In genomic region chr5:119356384-119357188, GRCh38 we compare ENCODE assay signal across 8 cellular contexts. TPM values are rescaled to one million over a fixed set of nuclear protein-coding genes. Genes with fewer than 3 reads are reported as not detected.
A peak's percentile ranks its signal among the peaks of the same experiment; 100 is the strongest.
DNase-seq lines count a peak whose midpoint lies in the region; ATAC-seq and TF ChIP-seq lines count a peak whose summit lies in the region.

No MANE protein-coding gene starts in this region.

- no peak overlapping the region for H2AK5ac ChIP-seq in mesenchymal stem cell (ENCODE audit: low read length, severe bottlenecking)

- H4K8ac ChIP-seq in mesenchymal stem cell (ENCODE audit: low read length) = no peak overlapping the region

- H3K4me2 ChIP-seq in mesenchymal stem cell (ENCODE audit: low read length, poor library complexity, severe bottlenecking) = peak overlapping the region; percentile 82

- TF ChIP-seq POLR2A in GM18505 (IDR thresholded peaks at IDR 0.05; ENCODE audit: borderline replicate concordance, extremely low read depth, insufficient read depth, insufficient read length) = no peak

- DNase-seq in EL (peak; percentile 13), MG63 (peak; percentile 37), cardiac fibroblast (ENCODE audit: low read depth in 2 of 2) (peak; percentile 18 to 34), mesenchymal stem cell (no peak), hypothalamus (lab: John Stamatoyannopoulos, UW) (no peak), HK-2 (ENCODE audit: unreplicated experiment) (no peak), NCI-H1436 (lab: John Stamatoyannopoulos, UW) (no peak)

- peaks cover 14% of the 10 kb centered on the region for H3K4me1 ChIP-seq in mesenchymal stem cell (ENCODE audit: control insufficient read depth, insufficient read depth, low read depth, low read length)

- peak overlapping the region; percentile 64 for H2BK120ac ChIP-seq in mesenchymal stem cell (ENCODE audit: low read depth, low read length)

- H3K23ac ChIP-seq in mesenchymal stem cell (ENCODE audit: low read length in 2 of 2) = no peak overlapping the region

- H2BK5ac ChIP-seq in mesenchymal stem cell (ENCODE audit: low read depth, low read length, poor library complexity, severe bottlenecking) = peak overlapping the region; percentile 92

- no peak overlapping the region for H2BK12ac ChIP-seq in mesenchymal stem cell (ENCODE audit: low read length in 2 of 2)

- peak overlapping the region; percentile 65 for H3K4me3 ChIP-seq in MG63
- H3K4me3 ChIP-seq in cardiac fibroblast (replicated peaks in 1 of 2; ENCODE audit: low read depth in 2 of 2, low read length in 2 of 2) = peak overlapping the region; percentile 63 to 64
- peak overlapping the region; percentile 65 to 90 for H3K4me3 ChIP-seq in mesenchymal stem cell (ENCODE audit: insufficient read depth in 1 of 2, low read depth in 1 of 2, low read length in 2 of 2)

- peaks cover 11% of the 10 kb centered on the region for H3K79me1 ChIP-seq in mesenchymal stem cell (replicated peaks; ENCODE audit: low read length, poor library complexity, severe bottlenecking)

- peak overlapping the region in 1 of 2 experiments; percentile 41 for H3K4ac ChIP-seq in mesenchymal stem cell (ENCODE audit: low read depth in 1 of 2, low read length in 2 of 2)

- no peak overlapping the region for H3K14ac ChIP-seq in mesenchymal stem cell (ENCODE audit: low read length in 2 of 2)

- no peak overlapping the region for H2BK15ac ChIP-seq in mesenchymal stem cell (ENCODE audit: low read depth, poor library complexity, severe bottlenecking)

- H3K27me3 ChIP-seq in MG63 (no peaks in the 10 kb centered on the region), mesenchymal stem cell (ENCODE audit: control insufficient read depth in 1 of 2, insufficient read depth in 1 of 2, low read length in 2 of 2) (no peaks in the 10 kb centered on the region)

- H4K91ac ChIP-seq in mesenchymal stem cell (ENCODE audit: low read length) = no peak overlapping the region

- no peak for ATAC-seq in GM18505 (IDR thresholded peaks at IDR 0.05; ENCODE audit: unreplicated experiment)

- no peaks in the 10 kb centered on the region for H3K36me3 ChIP-seq in MG63
- H3K36me3 ChIP-seq in mesenchymal stem cell (ENCODE audit: control insufficient read depth in 1 of 2, insufficient read depth in 2 of 2, low read depth in 1 of 2, low read length in 2 of 2) = peaks cover 0 to under 1% of the 10 kb centered on the region in 2 experiments

- H3K9ac ChIP-seq in mesenchymal stem cell (ENCODE audit: low read length) = peak overlapping the region; percentile 91

- WGBS in mesenchymal stem cell = 12% methylated on average over 9 of the region's 9 CpGs

- H3K9me3 ChIP-seq in MG63 = no peaks in the 10 kb centered on the region; the same call in 1 of the 2 replicates
- no peaks in the 10 kb centered on the region for H3K9me3 ChIP-seq in mesenchymal stem cell (ENCODE audit: control insufficient read depth, low read length)

- no peak for TF ChIP-seq CTCF in cardiac fibroblast (IDR thresholded peaks at IDR 0.05; ENCODE audit: low read depth, low read length)

- H3K18ac ChIP-seq in mesenchymal stem cell (ENCODE audit: low read depth in 1 of 2, low read length in 2 of 2) = peak overlapping the region in 1 of 2 experiments; percentile 19

- H2AFZ ChIP-seq in mesenchymal stem cell (ENCODE audit: low read depth, low read length) = no peak overlapping the region

- peak overlapping the region; percentile 89 for H3K27ac ChIP-seq in mesenchymal stem cell (ENCODE audit: low read length, poor library complexity, severe bottlenecking)

RNA-seq across cellular contexts. Expression of gene TNFAIP8, which starts 0.8 kb away (rescaled TPM):
- 12.1 and 22.2 TPM in 2 replicates for total RNA-seq in MG63 (2014; rRNA removed; shearing (Covaris generic); ENCODE audit: low replicate concordance)
- polyA plus RNA-seq in mesenchymal stem cell (2013, experiment 1 of 2) = 14.4 TPM
- 15.0 TPM for polyA plus RNA-seq in mesenchymal stem cell (2013, experiment 2 of 2)

Comparison
In these comparisons a context has a peak if more than half of its experiments do, and no peak if none do; other contexts are left out.
1. DNase-seq: peak in EL (single experiment), MG63 (single experiment) and cardiac fibroblast (2 of 2); none in mesenchymal stem cell (single experiment), hypothalamus (0 of 51), HK-2 (single experiment) and NCI-H1436 (single experiment).
2. Peak in every context shown above with its lines, with median percentiles within 50 percentile points of each other: H3K4me3 ChIP-seq.